Comparison of ENCODE assay signal across 8 cellular contexts in the genomic region with DNA sequence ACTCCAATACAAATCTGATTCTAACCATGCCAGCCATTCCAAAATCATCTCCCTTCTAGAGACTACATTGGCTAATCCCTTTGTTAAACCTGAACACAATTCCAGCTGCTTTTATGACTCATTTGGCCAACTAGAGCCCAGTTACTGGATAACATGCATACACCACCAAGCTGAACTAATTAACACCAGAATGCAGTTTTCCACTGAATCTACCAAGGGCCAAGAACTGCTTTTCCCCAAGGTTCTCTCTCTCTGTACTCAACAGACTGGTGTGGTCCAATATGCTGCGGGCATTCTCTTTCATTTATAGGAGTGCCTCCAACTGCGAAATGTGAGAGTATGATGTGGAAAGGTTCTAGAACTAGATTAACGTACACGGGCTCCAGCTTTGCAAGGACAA. TPM values are rescaled to one million over a fixed set of nuclear protein-coding genes. Genes with fewer than 3 reads are reported as not detected.
DNase-seq lines count a peak whose midpoint lies in the region; ATAC-seq and TF ChIP-seq lines count a peak whose summit lies in the region.

No MANE protein-coding gene starts in this region.

- H3K27ac ChIP-seq in HEK293 (ENCODE audit: extremely low read depth, low read depth, low read length) (peak overlapping the region; percentile 49; the same call in 1 of the 2 replicates), right cardiac atrium (ENCODE audit: low read length) (peak overlapping the region; percentile 1), smooth muscle cell (ENCODE audit: low read depth) (peak overlapping the region; percentile 33)

- no peaks in the 10 kb centered on the region for H3K27me3 Mint-ChIP-seq in activated T-helper 17 cell treated with anti-CD3 and anti-CD28 coated beads, Interleukin-2, amount 50 U/mL, for 72 hours

- peaks cover 35% of the 10 kb centered on the region for H3K4me1 Mint-ChIP-seq in activated T-helper 17 cell treated with anti-CD3 and anti-CD28 coated beads, Interleukin-2, amount 50 U/mL, for 72 hours

- DNase-seq in AG08396 (ENCODE audit: low spot score) (peak; percentile 70), right cardiac atrium (no peak), smooth muscle cell (lab: John Stamatoyannopoulos, UW; ENCODE audit: unreplicated experiment) (no peak)
- DNase-seq in stimulated activated CD4-positive, alpha-beta T cell treated with anti-CD3 and anti-CD28 coated beads, Interleukin-2, amount 100 ng/mL, for 48 hours: no peak

- peak overlapping the region; percentile 88 for H3K4me2 ChIP-seq in smooth muscle cell

- H3K36me3 ChIP-seq in HEK293 (ENCODE audit: control insufficient read depth in 2 of 2, insufficient read depth in 1 of 2, low read length in 2 of 2) (peaks cover 0 to 12% of the 10 kb centered on the region in 2 experiments; a peak in 1 of 3 replicates), smooth muscle cell (ENCODE audit: low read depth) (no peaks in the 10 kb centered on the region)

- H3K79me2 ChIP-seq in smooth muscle cell (ENCODE audit: low read depth): peaks cover 82% of the 10 kb centered on the region

- POLR2A ChIA-PET in HEK293 (lab: Yijun Ruan, JAX): interaction anchor here (2.8 kb wide), 1 partner anchor 242 kb away, joined by 9 read pairs; no protein-coding TSS in a partner anchor

- peak overlapping the region; percentile 85 for H3K4me3 ChIP-seq in HEK293 (ENCODE audit: low read depth, low read length)
- H3K4me3 ChIP-seq in right cardiac atrium (ENCODE audit: low read length): peak overlapping the region; percentile 80
- H3K4me3 ChIP-seq in smooth muscle cell: peak overlapping the region; percentile 79

- H3K4me3 Mint-ChIP-seq in activated T-helper 17 cell treated with anti-CD3 and anti-CD28 coated beads, Interleukin-2, amount 50 U/mL, for 72 hours: peak overlapping the region; percentile 90

- H3K9me3 ChIP-seq in HEK293 (ENCODE audit: control insufficient read depth, insufficient read depth, low read depth, low read length) (no peaks in the 10 kb centered on the region), right cardiac atrium (ENCODE audit: control insufficient read depth, low read length) (no peaks in the 10 kb centered on the region), smooth muscle cell (replicated peaks; ENCODE audit: low read depth) (no peaks in the 10 kb centered on the region)

- H3F3A ChIP-seq in smooth muscle cell (ENCODE audit: low read depth): peaks cover 25% of the 10 kb centered on the region

- peak overlapping the region; percentile 93 for H3K27ac Mint-ChIP-seq in activated T-helper 17 cell treated with anti-CD3 and anti-CD28 coated beads, Interleukin-2, amount 50 U/mL, for 72 hours

- no peak for TF ChIP-seq CTCF in HEK293 (tag by site-specific recombination; IDR thresholded peaks at IDR 0.05)
- no peak for TF ChIP-seq CTCF in smooth muscle cell (IDR thresholded peaks at IDR 0.05; ENCODE audit: borderline replicate concordance, insufficient read depth, poor library complexity, severe bottlenecking)

- H3K27me3 ChIP-seq in right cardiac atrium (ENCODE audit: control insufficient read depth, insufficient read depth) (no peaks in the 10 kb centered on the region), smooth muscle cell (ENCODE audit: low read depth) (no peaks in the 10 kb centered on the region)

- no peaks in the 10 kb centered on the region for H3K9me3 Mint-ChIP-seq in activated T-helper 17 cell treated with anti-CD3 and anti-CD28 coated beads, Interleukin-2, amount 50 U/mL, for 72 hours

- no peak for ATAC-seq in activated T-helper 17 cell treated with anti-CD3 and anti-CD28 coated beads, Interleukin-2, amount 50 U/mL, for 72 hours (replicated peaks)
- ATAC-seq in right cardiac atrium (no peak), HG03097 (IDR thresholded peaks at IDR 0.05; ENCODE audit: low FRiP score, unreplicated experiment) (no peak), HG03432 (IDR thresholded peaks at IDR 0.05; ENCODE audit: unreplicated experiment) (no peak)

- peak overlapping the region; percentile 73 for H3K9ac ChIP-seq in smooth muscle cell (ENCODE audit: low read depth)

- WGBS in right cardiac atrium: 12% methylated on average over 4 of the region's 4 CpGs
- WGBS in smooth muscle cell (ENCODE audit: low lambda C conversion rate): 15% methylated on average over 4 of the region's 4 CpGs

- CTCF ChIA-PET in HEK293 (lab: Yijun Ruan, JAX): interaction anchor here (0.6 to 12.5 kb wide), 6 partner anchors 38 to 326 kb away, joined by 3 to 223 read pairs (median 3); no protein-coding TSS in a partner anchor

- peaks cover 70% of the 10 kb centered on the region for H3K36me3 Mint-ChIP-seq in activated T-helper 17 cell treated with anti-CD3 and anti-CD28 coated beads, Interleukin-2, amount 50 U/mL, for 72 hours (ENCODE audit: low read depth)

- intact Hi-C loops in right cardiac atrium (cut with DNase I): loop anchor here in 1 of 4 donors (10.0 kb wide), 1 partner anchor 126 kb away; no protein-coding TSS in a partner anchor

- H2AFZ ChIP-seq in smooth muscle cell (ENCODE audit: low read depth): no peak overlapping the region

- H3K4me1 ChIP-seq in HEK293 (ENCODE audit: control insufficient read depth, insufficient read depth, low read length) (peaks cover 20% of the 10 kb centered on the region), right cardiac atrium (ENCODE audit: control insufficient read depth, insufficient read depth, low read length) (peaks cover 4% of the 10 kb centered on the region), smooth muscle cell (ENCODE audit: low read depth) (peaks cover 29% of the 10 kb centered on the region)

- H4K20me1 ChIP-seq in smooth muscle cell (ENCODE audit: low read depth): peaks cover 57% of the 10 kb centered on the region

TF ChIP-seq in HEK293, 187 proteins besides CTCF, POLR2A, EP300 and RAD21:
- TF ChIP-seq ZNF350 (tag by site-specific recombination; IDR thresholded peaks at IDR 0.05): no peak
- no peak for TF ChIP-seq KLF1 (tag by site-specific recombination; IDR thresholded peaks at IDR 0.05)
- no peak for TF ChIP-seq ZNF2 (tag by site-specific recombination; IDR thresholded peaks at IDR 0.05)
- TF ChIP-seq, protein P1, sequence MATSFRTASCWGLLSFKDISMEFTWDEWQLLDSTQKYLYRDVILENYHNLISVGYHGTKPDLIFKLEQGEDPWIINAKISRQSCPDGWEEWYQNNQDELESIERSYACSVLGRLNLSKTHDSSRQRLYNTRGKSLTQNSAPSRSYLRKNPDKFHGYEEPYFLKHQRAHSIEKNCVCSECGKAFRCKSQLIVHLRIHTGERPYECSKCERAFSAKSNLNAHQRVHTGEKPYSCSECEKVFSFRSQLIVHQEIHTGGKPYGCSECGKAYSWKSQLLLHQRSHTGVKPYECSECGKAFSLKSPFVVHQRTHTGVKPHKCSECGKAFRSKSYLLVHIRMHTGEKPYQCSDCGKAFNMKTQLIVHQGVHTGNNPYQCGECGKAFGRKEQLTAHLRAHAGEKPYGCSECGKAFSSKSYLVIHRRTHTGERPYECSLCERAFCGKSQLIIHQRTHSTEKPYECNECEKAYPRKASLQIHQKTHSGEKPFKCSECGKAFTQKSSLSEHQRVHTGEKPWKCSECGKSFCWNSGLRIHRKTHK (tag by site-specific recombination; IDR thresholded peaks at IDR 0.05): no peak
- TF ChIP-seq ZNF701 (tag by site-specific recombination; IDR thresholded peaks at IDR 0.05): no peak
- TF ChIP-seq ZNF214 (tag by site-specific recombination; IDR thresholded peaks at IDR 0.05; ENCODE audit: borderline replicate concordance): no peak
- TF ChIP-seq MZF1 (tag by site-specific recombination; IDR thresholded peaks at IDR 0.05; ENCODE audit: borderline replicate concordance): peak; percentile 65; the same call in 1 of the 2 replicates
- 0 out of 2 replicates have a peak, but pooled peaks have one; percentile 2 for TF ChIP-seq ZFP37 (tag by site-specific recombination; IDR thresholded peaks at IDR 0.05)
- TF ChIP-seq ZNF600 (tag by site-specific recombination; IDR thresholded peaks at IDR 0.05): peak; percentile 24; the same call in 1 of the 2 replicates

RNA-seq across cellular contexts. Expression of gene CHSY1, which starts 1.5 kb away (rescaled TPM):
- total RNA-seq in activated T-helper 17 cell treated with anti-CD3 and anti-CD28 coated beads, Interleukin-2, amount 50 U/mL, for 72 hours: 100 to 1,000 TPM in 1 of 2 donors, 10 to 100 TPM in 1; 47.4 to 114 TPM
- total RNA-seq in right cardiac atrium: 10 to 100 TPM; 24.5 to 44.7 (median 28.9) TPM
- polyA plus RNA-seq in right cardiac atrium: 11.9 TPM
- 123 and 155 TPM in 2 replicates for total RNA-seq in smooth muscle cell
- 71.8 and 106 TPM in 2 replicates for polyA plus RNA-seq in smooth muscle cell

RNA-seq across cellular contexts. Expression of gene SELENOS, which starts 27.0 kb away (rescaled TPM):
- 10 to 100 TPM; 22.6 to 32.2 TPM for total RNA-seq in activated T-helper 17 cell treated with anti-CD3 and anti-CD28 coated beads, Interleukin-2, amount 50 U/mL, for 72 hours
- 10 to 100 TPM; 27.4 to 61.4 (median 35.0) TPM for total RNA-seq in right cardiac atrium
- 52.3 TPM for polyA plus RNA-seq in right cardiac atrium
- total RNA-seq in smooth muscle cell: 108 and 114 TPM in 2 replicates
- 130 and 142 TPM in 2 replicates for polyA plus RNA-seq in smooth muscle cell

RNA-seq across cellular contexts. Expression of gene SNRPA1, which starts 44.7 kb away (rescaled TPM):
- total RNA-seq in activated T-helper 17 cell treated with anti-CD3 and anti-CD28 coated beads, Interleukin-2, amount 50 U/mL, for 72 hours: 100 to 1,000 TPM; 127 to 174 TPM
- 10 to 100 TPM; 23.4 to 33.6 (median 27.7) TPM for total RNA-seq in right cardiac atrium
- polyA plus RNA-seq in right cardiac atrium: 37.3 TPM
- total RNA-seq in smooth muscle cell: 24.0 and 47.1 TPM in 2 replicates
- polyA plus RNA-seq in smooth muscle cell: 96.9 and 99.0 TPM in 2 replicates
